ENCODE assay signal across 12 cellular contexts in genomic region chr12:638948-639557, GRCh38. TPM values are rescaled to one million over a fixed set of nuclear protein-coding genes. Genes with fewer than 3 reads are reported as not detected.
DNase-seq lines count a peak whose midpoint lies in the region; ATAC-seq and TF ChIP-seq lines count a peak whose summit lies in the region.
"Had no signal": no experiment of that assay in that cellular context is flagged by ENCODE, and none has a peak within 500 bp of the region (broad histone marks: within the 10 kb centered on the region; RNA-seq: fewer than 3 reads in every experiment).

No MANE protein-coding gene starts in this region.

- BruUV-seq in MCF 10A (replicated peaks; lab: Mats Ljungman, UMichigan) (no TSS peak), Panc1 (replicated peaks; lab: Mats Ljungman, UMichigan) (no TSS peak)

- H3K4me3 Mint-ChIP-seq in MCF 10A (ENCODE audit: unreplicated experiment) = no peak overlapping the region

- H3K4me1 ChIP-seq in breast epithelium (no peaks in the 10 kb centered on the region), Panc1 (ENCODE audit: control insufficient read depth, insufficient read depth, low read length) (peaks cover 20% of the 10 kb centered on the region), esophagus squamous epithelium (peaks cover 25 to 95% (median 34%) of the 10 kb centered on the region in 3 donors), transverse colon (peaks cover 0 to 15% (median 10%) of the 10 kb centered on the region in 4 donors), BE2C (no peaks in the 10 kb centered on the region)

- no peak for TF ChIP-seq POLR2A in breast epithelium (IDR thresholded peaks at IDR 0.05)
- no peak for TF ChIP-seq POLR2A in esophagus squamous epithelium (IDR thresholded peaks at IDR 0.05)
- no peak for TF ChIP-seq POLR2A in transverse colon (IDR thresholded peaks at IDR 0.05)

- 41 to 73% methylated on average over 3 of the region's 3 CpGs for WGBS in esophagus squamous epithelium, 2 donors
- 68 to 77% methylated on average over 3 of the region's 3 CpGs for WGBS in transverse colon (ENCODE audit: low coverage in 1 of 2), 2 donors

- TF ChIP-seq CTCF in MCF 10A (IDR thresholded peaks at IDR 0.05; ENCODE audit: unreplicated experiment) = no peak
- no peak for TF ChIP-seq CTCF in breast epithelium (IDR thresholded peaks at IDR 0.05)
- TF ChIP-seq CTCF in Panc1 (IDR thresholded peaks at IDR 0.05) = no peak
- TF ChIP-seq CTCF in esophagus squamous epithelium (IDR thresholded peaks at IDR 0.05) = no peak
- TF ChIP-seq CTCF in transverse colon (IDR thresholded peaks at IDR 0.05) = no peak
- TF ChIP-seq CTCF in BE2C (IDR thresholded peaks at IDR 0.05; ENCODE audit: low read depth, low read length) = no peak

- no peak for DNase-seq in MCF 10A (ENCODE audit: unreplicated experiment)
- no peak for DNase-seq in breast epithelium (ENCODE audit: low spot score in 2 of 2)
- no peak for DNase-seq in Panc1 (ENCODE audit: low read depth, low spot score)
- no peak for DNase-seq in esophagus squamous epithelium (lab: John Stamatoyannopoulos, UW)
- no peak for DNase-seq in transverse colon
- no peak for DNase-seq in BE2C
- DNase-seq in anterior cingulate cortex (lab: John Stamatoyannopoulos, UW) = no peak
- DNase-seq in HuH-7 (ENCODE audit: low spot score) = no peak
- DNase-seq: COR-L47, NCI-H510A treated with DMSO at 0.1 percent for 48 hours, occipital lobe had no signal

- intact Hi-C loops in MCF 10A (cut with micrococcal nuclease) = no loop called here
- intact Hi-C loops in breast epithelium (cut with DNase I; ENCODE audit: low total_unique reads) = no loop called here
- intact Hi-C loops in Panc1 (cut with micrococcal nuclease; ENCODE audit: unreplicated experiment) = loop anchor here (10.0 kb wide), 1 partner anchor 64 kb away; no protein-coding TSS in a partner anchor
- intact Hi-C loops in esophagus squamous epithelium (cut with DNase I) = no loop called here
- intact Hi-C loops in transverse colon (cut with DNase I; ENCODE audit: low total_unique reads) = no loop called here

- in situ Hi-C loops in Panc1 (cut with HindIII; ENCODE audit: low pct_unique_long_range_greater_than_20kb, low sequenced_read_pairs) = no loop called here
- in situ Hi-C loops in transverse colon (cut with MboI; ENCODE audit: low pct_ligation_motif_present in 1 of 4, low pct_unique_long_range_greater_than_20kb in 1 of 4, low sequenced_read_pairs in 3 of 4) = no loop called here

- no peaks in the 10 kb centered on the region for H3K9me3 Mint-ChIP-seq in MCF 10A (ENCODE audit: unreplicated experiment)

- H3K27me3 Mint-ChIP-seq in MCF 10A (ENCODE audit: insufficient read depth, unreplicated experiment) = no peaks in the 10 kb centered on the region

- ATAC-seq in Panc1 = no peak

- H3K4me1 Mint-ChIP-seq in MCF 10A (ENCODE audit: insufficient read depth, unreplicated experiment) = peaks cover 6% of the 10 kb centered on the region

- no peak for TF ChIP-seq EP300 in transverse colon (IDR thresholded peaks at IDR 0.05; ENCODE audit: low read depth)

- H3K27ac ChIP-seq in breast epithelium (no peak overlapping the region), Panc1 (ENCODE audit: low read length) (peak overlapping the region; percentile 72), esophagus squamous epithelium (peak overlapping the region; percentile 69 to 99 (median 90)), transverse colon (peak overlapping the region in 3 of 4 donors; percentile 10 to 34 (median 21))
- H3K27ac ChIP-seq: SK-N-MC had no signal

- peaks cover 6% of the 10 kb centered on the region for H3K36me3 Mint-ChIP-seq in MCF 10A (ENCODE audit: insufficient read depth, unreplicated experiment)

- POLR2A ChIA-PET in MCF 10A (lab: Yijun Ruan, JAX) = interaction anchor here (1.5 to 1.9 kb wide), 2 partner anchors 15 to 113 kb away, joined by 5 read pairs; partner anchors contain the start of gene WNK1
- POLR2A ChIA-PET in Panc1 (lab: Charles Lee) = no interaction called here

- H3K27ac Mint-ChIP-seq in MCF 10A (ENCODE audit: low read depth, unreplicated experiment) = peak overlapping the region; percentile 72

- CTCF ChIA-PET in MCF 10A (lab: Yijun Ruan, JAX) = interaction anchor here (0.8 to 0.9 kb wide), 2 partner anchors 25 to 112 kb away, joined by 3 to 6 read pairs; no protein-coding TSS in a partner anchor
- CTCF ChIA-PET in Panc1 (lab: Charles Lee) = no interaction called here

- H3K36me3 ChIP-seq in breast epithelium (no peaks in the 10 kb centered on the region), Panc1 (ENCODE audit: control insufficient read depth, insufficient read depth, low read length) (no peaks in the 10 kb centered on the region), esophagus squamous epithelium (no peaks in the 10 kb centered on the region), transverse colon (no peaks in the 10 kb centered on the region), BE2C (no peaks in the 10 kb centered on the region)

- no peaks in the 10 kb centered on the region for H3K9me3 ChIP-seq in breast epithelium
- no peaks in the 10 kb centered on the region for H3K9me3 ChIP-seq in Panc1 (ENCODE audit: control insufficient read depth, insufficient read depth, low read depth, low read length)
- no peaks in the 10 kb centered on the region for H3K9me3 ChIP-seq in esophagus squamous epithelium
- H3K9me3 ChIP-seq in transverse colon = no peaks in the 10 kb centered on the region
- no peaks in the 10 kb centered on the region for H3K9me3 ChIP-seq in BE2C

- H3K4me3 ChIP-seq in breast epithelium (no peak overlapping the region), Panc1 (ENCODE audit: low read depth in 2 of 2, low read length in 2 of 2) (no peak overlapping the region), esophagus squamous epithelium (no peak overlapping the region), transverse colon (no peak overlapping the region), BE2C (ENCODE audit: low read depth, low read length) (no peak overlapping the region)
- H3K4me3 ChIP-seq: SK-N-MC had no signal

- no peaks in the 10 kb centered on the region for H3K27me3 ChIP-seq in breast epithelium
- no peaks in the 10 kb centered on the region for H3K27me3 ChIP-seq in Panc1 (ENCODE audit: control insufficient read depth, insufficient read depth, low read length)
- H3K27me3 ChIP-seq in esophagus squamous epithelium = no peaks in the 10 kb centered on the region
- H3K27me3 ChIP-seq in transverse colon = no peaks in the 10 kb centered on the region
- no peaks in the 10 kb centered on the region for H3K27me3 ChIP-seq in BE2C

RNA-seq across cellular contexts. Expression of gene NINJ2, which starts 24.2 kb away (rescaled TPM):
- total RNA-seq in MCF 10A (2022) = not detected in 2 replicates
- 10 to 100 TPM in 1 of 3 donors, 1 to 10 TPM in 2; 6.3 to 17.0 (median 6.9) TPM for total RNA-seq in breast epithelium
- total RNA-seq in Panc1 (2021; ENCODE audit: unreplicated experiment) = 1.9 TPM
- polyA plus RNA-seq in Panc1 (2012; ENCODE audit: insufficient read length) = 2.2 TPM
- total RNA-seq in esophagus squamous epithelium = 10 to 100 TPM in 1 of 4 donors, 1 to 10 TPM in 3; 2.2 to 14.9 (median 4.5) TPM
- total RNA-seq in transverse colon = 1 to 10 TPM; 1.4 to 8.0 (median 5.6) TPM
- 3.1 TPM for polyA plus RNA-seq in BE2C (2012; ENCODE audit: insufficient read depth, insufficient read length, low read depth)

Comparison
In these comparisons a context has a peak if more than half of its experiments do, and no peak if none do; other contexts are left out.
1. H3K27ac ChIP-seq: peak in Panc1 (single experiment), esophagus squamous epithelium (4 of 4) and transverse colon (3 of 4); none in breast epithelium (0 of 2).